15 cellular contexts compared by ENCODE assay signal in the genomic region with DNA sequence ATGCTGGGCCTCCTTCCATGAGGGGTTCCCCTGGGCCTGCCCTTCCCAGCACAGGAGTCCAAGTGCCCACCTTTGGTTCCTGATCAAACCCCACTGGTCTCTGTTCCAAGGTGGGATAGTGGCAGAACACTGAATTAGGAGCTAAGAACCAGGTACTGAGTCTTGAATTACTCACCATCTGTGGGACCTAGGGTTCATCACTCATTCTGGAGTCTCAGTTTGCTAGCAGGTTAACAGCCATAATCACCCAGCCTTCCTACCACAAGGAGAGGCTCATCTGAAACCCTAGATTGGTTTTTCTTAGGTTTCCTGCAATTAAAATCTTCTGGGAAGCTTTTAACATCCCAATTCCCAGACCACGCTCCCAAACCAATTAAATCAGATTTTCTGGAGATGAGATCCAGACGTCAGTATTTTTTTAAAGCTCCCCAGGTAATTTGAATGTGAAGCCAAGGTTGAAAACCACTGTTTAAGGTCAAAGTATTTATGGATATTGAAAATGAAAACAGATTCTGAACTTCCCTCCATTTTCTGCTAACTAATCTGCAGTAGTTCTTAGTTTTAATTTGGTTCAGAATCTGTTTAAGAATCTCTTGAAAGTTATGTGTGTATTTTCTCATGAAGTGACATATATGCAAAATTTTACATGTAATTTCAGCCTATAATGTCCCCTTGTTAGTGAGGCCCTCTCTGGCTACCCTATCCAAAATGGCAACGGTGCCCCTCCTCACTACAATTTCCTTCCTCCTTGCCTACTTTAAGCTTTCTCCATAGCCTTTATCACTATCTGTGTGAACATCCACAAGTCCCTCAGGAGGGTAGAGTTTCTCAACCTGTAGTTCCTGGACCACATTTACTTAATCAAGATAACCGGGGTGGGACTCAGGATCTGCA.
DNase-seq lines count a peak whose midpoint lies in the region; ATAC-seq, FAIRE-seq and TF ChIP-seq lines count a peak whose summit lies in the region.
"Had no signal": no experiment of that assay in that cellular context is flagged by ENCODE, and none has a peak within 500 bp of the region (broad histone marks: within the 10 kb centered on the region; RNA-seq: fewer than 3 reads in every experiment).

No MANE protein-coding gene starts in this region.

- TF ChIP-seq CTCF in MM.1S (IDR thresholded peaks at IDR 0.05; ENCODE audit: low read length) (no peak), nephron progenitor cell (IDR thresholded peaks at IDR 0.05) (no peak)

- no peaks in the 10 kb centered on the region for H3K36me3 ChIP-seq in MM.1S (replicated peaks; ENCODE audit: insufficient read depth, low read length)
- H3K36me3 ChIP-seq: lower lobe of right lung, tibial nerve had no signal

- FAIRE-seq in GM18507 (lab: Jason Lieb, UNC): peak; percentile 60

- H3K27ac ChIP-seq in MM.1S (ENCODE audit: low read length): peak overlapping the region; percentile 55
- H3K27ac ChIP-seq: HL-60, lower lobe of right lung, tibial nerve had no signal

- H3K27me3 Mint-ChIP-seq in nephron progenitor cell (ENCODE audit: low read depth, poor library complexity) (peaks cover 3% of the 10 kb centered on the region), T-cell (no peaks in the 10 kb centered on the region)

- peak overlapping the region; percentile 7; the same call in 1 of the 2 replicates for H3K9ac ChIP-seq in MM.1S (ENCODE audit: low read length)

- no peak overlapping the region; the same call in 1 of the 2 replicates for H3K4me3 ChIP-seq in MM.1S (ENCODE audit: low read length)
- H3K4me3 ChIP-seq: lower lobe of right lung, tibial nerve had no signal

- peak overlapping the region; percentile 50 for H3K4me2 ChIP-seq in MM.1S (ENCODE audit: low read depth, low read length)

- H2AFZ ChIP-seq in MM.1S (ENCODE audit: low read length): peak overlapping the region; percentile 82

- H3K9me3 Mint-ChIP-seq in nephron progenitor cell (no peaks in the 10 kb centered on the region), T-cell (no peaks in the 10 kb centered on the region)

- CTCF ChIA-PET in T-cell (lab: Charles Lee): interaction anchor here in 1 of 2 donors (1.6 kb wide), 1 partner anchor 65 kb away, joined by 3 read pairs; no protein-coding TSS in a partner anchor

- H3K9me3 ChIP-seq in MM.1S (replicated peaks; ENCODE audit: insufficient read depth, low read length): no peaks in the 10 kb centered on the region
- H3K9me3 ChIP-seq: lower lobe of right lung, tibial nerve had no signal

- H3K4me1 Mint-ChIP-seq in nephron progenitor cell (peaks cover 76% of the 10 kb centered on the region), T-cell (peaks cover 40 to 61% (median 42%) of the 10 kb centered on the region in 3 donors)

- peaks cover 26% of the 10 kb centered on the region for H3K4me1 ChIP-seq in MM.1S (ENCODE audit: low read length)
- H3K4me1 ChIP-seq: lower lobe of right lung, tibial nerve had no signal

- H3K36me3 Mint-ChIP-seq in nephron progenitor cell (ENCODE audit: low read depth) (no peaks in the 10 kb centered on the region), T-cell (no peaks in the 10 kb centered on the region)

- H3K4me3 Mint-ChIP-seq in nephron progenitor cell (no peak overlapping the region), T-cell (no peak overlapping the region)

- no peaks in the 10 kb centered on the region for H3K79me2 ChIP-seq in MM.1S (ENCODE audit: low read length)

- H3K27ac Mint-ChIP-seq in nephron progenitor cell: peak overlapping the region; percentile 90
- peak overlapping the region in 1 of 2 donors; percentile 48 for H3K27ac Mint-ChIP-seq in T-cell

- 0 out of 2 replicates have a peak, but pooled peaks cover 3% of the 10 kb centered on the region for H3F3A ChIP-seq in MM.1S (ENCODE audit: insufficient read depth, low read length)

- no peaks in the 10 kb centered on the region for H4K20me1 ChIP-seq in MM.1S (ENCODE audit: insufficient read depth, low read length)

- DNase-seq in GM18507 (ENCODE audit: extremely low spot score, insufficient read length, low read depth): no peak
- DNase-seq in MM.1S: peak; percentile 53
- no peak for DNase-seq in nephron progenitor cell
- no peak for DNase-seq in DMS153 (lab: John Stamatoyannopoulos, UW)
- no peak for DNase-seq in T-cell
- DNase-seq in MV-4-11 (lab: John Stamatoyannopoulos, UW): no peak
- DNase-seq in NCI-H82 treated with DMSO at 0.1 percent for 48 hours (lab: John Stamatoyannopoulos, UW; ENCODE audit: unreplicated experiment): no peak
- DNase-seq: activated CD8-positive, alpha-beta memory T cell treated with anti-CD3 and anti-CD28 coated beads, Interleukin-2, amount 50 U/mL, for 4 hours; Calu3; lower lobe of right lung; NCI-H2029 treated with DMSO at 0.1 percent for 48 hours; SHP77 treated with DMSO at 0.1 percent for 48 hours had no signal

- POLR2A ChIA-PET in T-cell (lab: Charles Lee): no interaction called here

- no peaks in the 10 kb centered on the region for H3K9me2 ChIP-seq in MM.1S (replicated peaks; ENCODE audit: insufficient read depth, low read length)

- peak; percentile 50 for ATAC-seq in GM21360 (IDR thresholded peaks at IDR 0.05; ENCODE audit: unreplicated experiment)
- no peak for ATAC-seq in T-cell (replicated peaks in 1 of 4)
- ATAC-seq: lower lobe of right lung had no signal

- H3K27me3 ChIP-seq in MM.1S (replicated peaks; ENCODE audit: insufficient read depth, low read length): no peaks in the 10 kb centered on the region
- H3K27me3 ChIP-seq: tibial nerve had no signal
